In the genomic region with DNA sequence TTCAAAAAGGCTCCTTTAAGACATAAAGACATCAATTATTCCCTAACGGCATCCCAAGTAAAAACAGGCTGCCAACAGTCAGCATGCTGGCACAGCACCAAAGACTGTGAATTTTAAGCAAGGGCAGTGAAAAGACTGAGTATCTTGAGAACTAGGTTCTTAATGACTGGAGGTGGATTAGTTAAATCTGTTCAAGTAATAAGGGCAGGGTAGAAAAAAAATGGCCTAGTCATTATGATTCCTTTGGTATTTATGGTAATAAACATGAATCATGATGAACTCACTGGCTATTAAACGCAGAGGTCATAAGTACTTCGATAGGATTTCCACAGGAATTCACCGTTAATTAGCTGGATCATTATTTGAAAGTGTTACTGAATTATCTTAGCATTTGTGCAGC, we compare ENCODE assay signal across 1 cellular context.
TF ChIP-seq lines count a peak whose summit lies in the region.

No MANE protein-coding gene starts in this region.

TF ChIP-seq in HCT116, 20 proteins besides CTCF, POLR2A, EP300 and RAD21 (continued from another document):
- TF ChIP-seq ELF1 (IDR thresholded peaks at IDR 0.05; ENCODE audit: borderline replicate concordance, low read depth) (no peak), CBX3 (IDR thresholded peaks at IDR 0.05; ENCODE audit: low read depth) (no peak), ZNF274 (IDR thresholded peaks at IDR 0.05; ENCODE audit: low read depth, low read length) (no peak), POLR2AphosphoS5 (IDR thresholded peaks at IDR 0.05; ENCODE audit: low read depth, low read length) (no peak), SIN3A (IDR thresholded peaks at IDR 0.05; ENCODE audit: low read depth) (peak; percentile 41; the same call in 1 of the 2 replicates), SRF (IDR thresholded peaks at IDR 0.05; ENCODE audit: low read depth) (peak; percentile 54; the same call in 1 of the 2 replicates), EZH2phosphoT487 (IDR thresholded peaks at IDR 0.05; ENCODE audit: borderline replicate concordance) (no peak), FOSL1 (IDR thresholded peaks at IDR 0.05; ENCODE audit: low read depth) (peak; percentile 86), TCF7L2 (IDR thresholded peaks at IDR 0.05; ENCODE audit: borderline replicate concordance, extremely low read depth, insufficient read depth, insufficient read length) (no peak), CEBPB (IDR thresholded peaks at IDR 0.05; ENCODE audit: low read depth) (no peak), EZH2 (IDR thresholded peaks at IDR 0.05) (no peak), JUND (IDR thresholded peaks at IDR 0.05) (peak; percentile 76)
- TF ChIP-seq, protein P1, sequence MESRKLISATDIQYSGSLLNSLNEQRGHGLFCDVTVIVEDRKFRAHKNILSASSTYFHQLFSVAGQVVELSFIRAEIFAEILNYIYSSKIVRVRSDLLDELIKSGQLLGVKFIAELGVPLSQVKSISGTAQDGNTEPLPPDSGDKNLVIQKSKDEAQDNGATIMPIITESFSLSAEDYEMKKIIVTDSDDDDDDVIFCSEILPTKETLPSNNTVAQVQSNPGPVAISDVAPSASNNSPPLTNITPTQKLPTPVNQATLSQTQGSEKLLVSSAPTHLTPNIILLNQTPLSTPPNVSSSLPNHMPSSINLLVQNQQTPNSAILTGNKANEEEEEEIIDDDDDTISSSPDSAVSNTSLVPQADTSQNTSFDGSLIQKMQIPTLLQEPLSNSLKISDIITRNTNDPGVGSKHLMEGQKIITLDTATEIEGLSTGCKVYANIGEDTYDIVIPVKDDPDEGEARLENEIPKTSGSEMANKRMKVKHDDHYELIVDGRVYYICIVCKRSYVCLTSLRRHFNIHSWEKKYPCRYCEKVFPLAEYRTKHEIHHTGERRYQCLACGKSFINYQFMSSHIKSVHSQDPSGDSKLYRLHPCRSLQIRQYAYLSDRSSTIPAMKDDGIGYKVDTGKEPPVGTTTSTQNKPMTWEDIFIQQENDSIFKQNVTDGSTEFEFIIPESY (IDR thresholded peaks at IDR 0.05; ENCODE audit: extremely low read depth, insufficient replicate concordance, low read length): no peak
